8 cellular contexts compared by ENCODE assay signal in genomic region chr14:58298880-58299664, GRCh38. TPM values are rescaled to one million over a fixed set of nuclear protein-coding genes. Genes with fewer than 3 reads are reported as not detected.
DNase-seq lines count a peak whose midpoint lies in the region; ATAC-seq and TF ChIP-seq lines count a peak whose summit lies in the region.

No MANE protein-coding gene starts in this region.

- intact Hi-C loops in lower lobe of right lung (cut with DNase I), result no loop called here

- TF ChIP-seq CTCF in lower lobe of right lung (IDR thresholded peaks at IDR 0.05), result no peak

- H3K4me1 ChIP-seq in HUES48 (ENCODE audit: control insufficient read depth, insufficient read depth, low read length) (peaks cover 7% of the 10 kb centered on the region; the same call in 1 of the 2 replicates), ectodermal cell (ENCODE audit: control insufficient read depth, insufficient read depth, low read length) (peaks cover 3% of the 10 kb centered on the region), lower lobe of right lung (peaks cover 38% of the 10 kb centered on the region)

- peaks cover 44% of the 10 kb centered on the region for H3K36me3 ChIP-seq in HUES48 (ENCODE audit: control insufficient read depth, insufficient read depth, low read length)
- peaks cover 23% of the 10 kb centered on the region for H3K36me3 ChIP-seq in ectodermal cell (ENCODE audit: control insufficient read depth, insufficient read depth, low read length)
- peaks cover 42% of the 10 kb centered on the region for H3K36me3 ChIP-seq in lower lobe of right lung

- no peaks in the 10 kb centered on the region for H3K27me3 ChIP-seq in HUES48 (ENCODE audit: control insufficient read depth, insufficient read depth, low read length)
- H3K27me3 ChIP-seq in ectodermal cell (ENCODE audit: control insufficient read depth, insufficient read depth, low read length, poor library complexity, severe bottlenecking), result no peaks in the 10 kb centered on the region
- no peaks in the 10 kb centered on the region for H3K27me3 ChIP-seq in lower lobe of right lung (ENCODE audit: low read depth)

- H3K9me3 ChIP-seq in HUES48 (ENCODE audit: control insufficient read depth, insufficient read depth, low read length) (no peaks in the 10 kb centered on the region), ectodermal cell (ENCODE audit: control insufficient read depth, low read length) (no peaks in the 10 kb centered on the region), lower lobe of right lung (no peaks in the 10 kb centered on the region)

- H3K4me3 ChIP-seq in HUES48 (ENCODE audit: low read depth, low read length) (peak overlapping the region; percentile 91), ectodermal cell (ENCODE audit: insufficient read depth, low read depth, low read length) (peak overlapping the region; percentile 83), lower lobe of right lung (peak overlapping the region; percentile 78)

- H3K9ac ChIP-seq in HUES48 (ENCODE audit: low read depth, low read length), result peak overlapping the region; percentile 52; the same call in 1 of the 2 replicates

- WGBS in ectodermal cell, 2 experiments, result 0% methylated on average over 75 to 82 of the region's 84 CpGs

- ATAC-seq in lower lobe of right lung, result peak; percentile 34 to 52

- peak overlapping the region; percentile 91 for H3K27ac ChIP-seq in HUES48 (ENCODE audit: low read depth, low read length)
- H3K27ac ChIP-seq in ectodermal cell (ENCODE audit: insufficient read depth, low read depth, low read length, poor library complexity, severe bottlenecking), result peak overlapping the region; percentile 69
- H3K27ac ChIP-seq in lower lobe of right lung, result peak overlapping the region; percentile 90

- DNase-seq in NCI-H2227 (lab: John Stamatoyannopoulos, UW; ENCODE audit: unreplicated experiment) (peak; percentile 33), NCI-H2227 treated with DMSO at 0.1 percent for 48 hours (lab: John Stamatoyannopoulos, UW) (no peak), lower lobe of right lung (peak; percentile 60), NCI-H1930 (lab: John Stamatoyannopoulos, UW) (no peak)
- peak; percentile 34 for DNase-seq in activated CD4-positive, alpha-beta T cell treated with anti-CD3 and anti-CD28 coated beads, Interleukin-2, amount 50 U/mL, for 1 hour
- peak; percentile 13 to 16 for DNase-seq in stimulated activated CD8-positive, alpha-beta memory T cell treated with anti-CD3 and anti-CD28 coated beads, Interleukin-15, amount 100 ng/mL, for 4 hours (ENCODE audit: low read depth in 2 of 2)

RNA-seq across cellular contexts. Expression of gene ARID4A, which starts 0.7 kb away (rescaled TPM):
- polyA plus RNA-seq in ectodermal cell (2013, experiment 1 of 4), result 15.3 TPM
- 16.7 TPM for polyA plus RNA-seq in ectodermal cell (2013, experiment 2 of 4)
- 16.8 TPM for polyA plus RNA-seq in ectodermal cell (2013, experiment 3 of 4)
- 16.3 TPM for polyA plus RNA-seq in ectodermal cell (2013, experiment 4 of 4)
- total RNA-seq in lower lobe of right lung, result 37.9 TPM

RNA-seq across cellular contexts. Expression of gene PSMA3, which starts 54.4 kb away (rescaled TPM):
- polyA plus RNA-seq in ectodermal cell (2013, experiment 1 of 4), result 188 TPM
- polyA plus RNA-seq in ectodermal cell (2013, experiment 2 of 4), result 183 TPM
- 151 TPM for polyA plus RNA-seq in ectodermal cell (2013, experiment 3 of 4)
- 155 TPM for polyA plus RNA-seq in ectodermal cell (2013, experiment 4 of 4)
- 132 TPM for total RNA-seq in lower lobe of right lung

Comparison
In these comparisons a context has a peak if more than half of its experiments do, and no peak if none do; other contexts are left out.
1. DNase-seq: peak in NCI-H2227 (single experiment), activated CD4-positive, alpha-beta T cell treated with anti-CD3 and anti-CD28 coated beads, Interleukin-2, amount 50 U/mL, for 1 hour (single experiment), lower lobe of right lung (single experiment) and stimulated activated CD8-positive, alpha-beta memory T cell treated with anti-CD3 and anti-CD28 coated beads, Interleukin-15, amount 100 ng/mL, for 4 hours (2 of 2); none in NCI-H2227 treated with DMSO at 0.1 percent for 48 hours (single experiment) and NCI-H1930 (0 of 2).
2. Peak in every context shown above with its lines, with median percentiles within 50 percentile points of each other: H3K27ac ChIP-seq and H3K4me3 ChIP-seq.